ENCODE assay signal across 1 cellular context in the genomic region with DNA sequence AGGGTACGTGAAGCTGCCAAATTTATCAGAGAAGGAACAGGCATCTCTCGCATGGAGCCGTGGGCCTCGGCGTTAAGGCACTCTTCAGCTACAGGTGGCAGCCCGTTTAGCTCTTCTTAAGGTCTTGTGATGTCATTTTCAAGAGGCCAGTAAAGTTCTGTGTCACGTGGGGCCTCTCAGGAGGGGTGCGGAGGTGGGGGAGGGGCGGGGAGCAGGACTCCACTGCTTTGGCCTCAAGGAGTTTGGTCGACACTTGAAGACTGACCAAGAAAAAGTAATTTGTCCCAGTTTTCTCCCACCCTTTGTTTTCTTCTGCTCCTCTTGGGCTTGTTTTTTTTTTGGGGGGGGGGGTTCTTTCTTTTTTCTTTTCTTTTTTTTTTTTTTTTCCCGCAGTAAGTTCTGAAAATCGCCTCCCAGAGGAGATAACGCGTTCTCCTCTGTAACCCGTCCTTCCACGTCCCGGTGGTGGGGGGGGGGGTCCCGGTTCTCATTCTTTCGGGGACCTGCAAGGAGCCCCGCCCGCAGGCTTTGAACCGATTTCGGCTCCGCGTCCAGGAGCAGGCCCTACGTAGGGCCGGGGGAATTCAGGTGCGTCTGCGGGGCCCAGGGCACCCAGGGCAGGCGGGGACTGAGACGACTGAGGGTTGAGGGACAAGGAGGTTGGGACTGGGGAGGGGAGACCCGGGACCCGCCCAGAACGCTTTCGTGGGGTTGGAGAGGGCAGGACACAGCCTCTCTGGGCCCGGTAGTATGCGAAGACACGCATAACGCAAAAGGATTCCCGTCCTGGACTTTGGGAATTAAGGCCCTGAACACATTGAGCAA.
TF ChIP-seq lines count a peak whose summit lies in the region.

No MANE protein-coding gene starts in this region.

TF ChIP-seq in GM12878, 131 proteins besides CTCF, POLR2A, EP300 and RAD21 (continued from another document):
- TF ChIP-seq ZNF592 (IDR thresholded peaks at IDR 0.05) (no peak), CREM (IDR thresholded peaks at IDR 0.05; ENCODE audit: low read depth) (0 out of 2 replicates have a peak, but pooled peaks have one; percentile 39), PAX8 (IDR thresholded peaks at IDR 0.05) (no peak), NFXL1 (IDR thresholded peaks at IDR 0.05; ENCODE audit: borderline replicate concordance) (no peak), TARDBP (IDR thresholded peaks at IDR 0.05; ENCODE audit: borderline replicate concordance) (no peak), USF1 (IDR thresholded peaks at IDR 0.05; ENCODE audit: borderline replicate concordance, extremely low read length, insufficient read depth, low read depth, low read length) (peak; percentile 71), NRF1 (conservative IDR thresholded peaks at IDR 0.05; ENCODE audit: low read depth, low read length) (no peak), GABPA (IDR thresholded peaks at IDR 0.05; ENCODE audit: low read depth) (no peak), TCF7 (IDR thresholded peaks at IDR 0.05; ENCODE audit: borderline replicate concordance) (no peak), CREB1 (IDR thresholded peaks at IDR 0.05; ENCODE audit: low read depth) (peak; percentile 71), ATF7 (IDR thresholded peaks at IDR 0.05; ENCODE audit: low read depth) (peak; percentile 58), GATAD2B (conservative IDR thresholded peaks at IDR 0.05; ENCODE audit: low read depth) (no peak), ZNF217 (IDR thresholded peaks at IDR 0.05) (no peak), SRF (IDR thresholded peaks at IDR 0.05; ENCODE audit: low read depth in 2 of 2, low read length in 2 of 2) (peak; percentile 49 to 73; a peak in 2 of 4 replicates), RB1 (IDR thresholded peaks at IDR 0.05; ENCODE audit: borderline replicate concordance) (no peak), KDM1A (IDR thresholded peaks at IDR 0.05; ENCODE audit: borderline replicate concordance) (no peak), JUNB (IDR thresholded peaks at IDR 0.05) (no peak), RAD51 (IDR thresholded peaks at IDR 0.05) (peak; percentile 83), USF2 (IDR thresholded peaks at IDR 0.05; ENCODE audit: borderline replicate concordance, low read depth, low read length) (peak; percentile 31), RCOR1 (conservative IDR thresholded peaks at IDR 0.05; ENCODE audit: low read depth, low read length) (no peak), ETV6 (conservative IDR thresholded peaks at IDR 0.05 in 1 of 2, IDR thresholded peaks at IDR 0.05 in 1 of 2; ENCODE audit: borderline replicate concordance in 1 of 2, low read depth in 1 of 2) (no peak), MEF2B (IDR thresholded peaks at IDR 0.05; ENCODE audit: partially characterized antibody, poor library complexity, severe bottlenecking) (no peak), SUZ12 (IDR thresholded peaks at IDR 0.05; ENCODE audit: unreplicated experiment) (no peak), ASH2L (IDR thresholded peaks at IDR 0.05; ENCODE audit: borderline replicate concordance, low read depth) (no peak)
- TF ChIP-seq, protein P1, sequence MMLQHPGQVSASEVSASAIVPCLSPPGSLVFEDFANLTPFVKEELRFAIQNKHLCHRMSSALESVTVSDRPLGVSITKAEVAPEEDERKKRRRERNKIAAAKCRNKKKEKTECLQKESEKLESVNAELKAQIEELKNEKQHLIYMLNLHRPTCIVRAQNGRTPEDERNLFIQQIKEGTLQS (IDR thresholded peaks at IDR 0.05; ENCODE audit: borderline replicate concordance, extremely low read depth, low read depth, low read length): peak; percentile 30; the same call in 1 of the 2 replicates
- TF ChIP-seq, protein P2, sequence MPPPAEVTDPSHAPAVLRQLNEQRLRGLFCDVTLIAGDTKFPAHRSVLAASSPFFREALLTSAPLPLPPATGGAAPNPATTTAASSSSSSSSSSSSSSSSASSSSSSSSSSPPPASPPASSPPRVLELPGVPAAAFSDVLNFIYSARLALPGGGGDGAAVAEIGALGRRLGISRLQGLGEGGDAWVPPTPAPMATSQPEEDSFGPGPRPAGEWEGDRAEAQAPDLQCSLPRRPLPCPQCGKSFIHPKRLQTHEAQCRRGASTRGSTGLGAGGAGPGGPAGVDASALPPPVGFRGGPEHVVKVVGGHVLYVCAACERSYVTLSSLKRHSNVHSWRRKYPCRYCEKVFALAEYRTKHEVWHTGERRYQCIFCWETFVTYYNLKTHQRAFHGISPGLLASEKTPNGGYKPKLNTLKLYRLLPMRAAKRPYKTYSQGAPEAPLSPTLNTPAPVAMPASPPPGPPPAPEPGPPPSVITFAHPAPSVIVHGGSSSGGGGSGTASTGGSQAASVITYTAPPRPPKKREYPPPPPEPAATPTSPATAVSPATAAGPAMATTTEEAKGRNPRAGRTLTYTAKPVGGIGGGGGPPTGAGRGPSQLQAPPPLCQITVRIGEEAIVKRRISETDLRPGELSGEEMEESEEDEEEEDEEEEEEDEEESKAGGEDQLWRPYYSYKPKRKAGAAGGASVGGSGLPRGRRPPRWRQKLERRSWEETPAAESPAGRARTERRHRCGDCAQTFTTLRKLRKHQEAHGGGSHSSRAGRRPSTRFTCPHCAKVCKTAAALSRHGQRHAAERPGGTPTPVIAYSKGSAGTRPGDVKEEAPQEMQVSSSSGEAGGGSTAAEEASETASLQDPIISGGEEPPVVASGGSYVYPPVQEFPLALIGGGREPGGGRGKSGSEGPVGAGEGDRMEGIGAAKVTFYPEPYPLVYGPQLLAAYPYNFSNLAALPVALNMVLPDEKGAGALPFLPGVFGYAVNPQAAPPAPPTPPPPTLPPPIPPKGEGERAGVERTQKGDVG (CRISPR knock-in tag; IDR thresholded peaks at IDR 0.05): no peak
- TF ChIP-seq, protein P3, sequence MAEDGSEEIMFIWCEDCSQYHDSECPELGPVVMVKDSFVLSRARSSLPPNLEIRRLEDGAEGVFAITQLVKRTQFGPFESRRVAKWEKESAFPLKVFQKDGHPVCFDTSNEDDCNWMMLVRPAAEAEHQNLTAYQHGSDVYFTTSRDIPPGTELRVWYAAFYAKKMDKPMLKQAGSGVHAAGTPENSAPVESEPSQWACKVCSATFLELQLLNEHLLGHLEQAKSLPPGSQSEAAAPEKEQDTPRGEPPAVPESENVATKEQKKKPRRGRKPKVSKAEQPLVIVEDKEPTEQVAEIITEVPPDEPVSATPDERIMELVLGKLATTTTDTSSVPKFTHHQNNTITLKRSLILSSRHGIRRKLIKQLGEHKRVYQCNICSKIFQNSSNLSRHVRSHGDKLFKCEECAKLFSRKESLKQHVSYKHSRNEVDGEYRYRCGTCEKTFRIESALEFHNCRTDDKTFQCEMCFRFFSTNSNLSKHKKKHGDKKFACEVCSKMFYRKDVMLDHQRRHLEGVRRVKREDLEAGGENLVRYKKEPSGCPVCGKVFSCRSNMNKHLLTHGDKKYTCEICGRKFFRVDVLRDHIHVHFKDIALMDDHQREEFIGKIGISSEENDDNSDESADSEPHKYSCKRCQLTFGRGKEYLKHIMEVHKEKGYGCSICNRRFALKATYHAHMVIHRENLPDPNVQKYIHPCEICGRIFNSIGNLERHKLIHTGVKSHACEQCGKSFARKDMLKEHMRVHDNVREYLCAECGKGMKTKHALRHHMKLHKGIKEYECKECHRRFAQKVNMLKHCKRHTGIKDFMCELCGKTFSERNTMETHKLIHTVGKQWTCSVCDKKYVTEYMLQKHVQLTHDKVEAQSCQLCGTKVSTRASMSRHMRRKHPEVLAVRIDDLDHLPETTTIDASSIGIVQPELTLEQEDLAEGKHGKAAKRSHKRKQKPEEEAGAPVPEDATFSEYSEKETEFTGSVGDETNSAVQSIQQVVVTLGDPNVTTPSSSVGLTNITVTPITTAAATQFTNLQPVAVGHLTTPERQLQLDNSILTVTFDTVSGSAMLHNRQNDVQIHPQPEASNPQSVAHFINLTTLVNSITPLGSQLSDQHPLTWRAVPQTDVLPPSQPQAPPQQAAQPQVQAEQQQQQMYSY (CRISPR knock-in tag; IDR thresholded peaks at IDR 0.05): no peak
- TF ChIP-seq, protein P4, sequence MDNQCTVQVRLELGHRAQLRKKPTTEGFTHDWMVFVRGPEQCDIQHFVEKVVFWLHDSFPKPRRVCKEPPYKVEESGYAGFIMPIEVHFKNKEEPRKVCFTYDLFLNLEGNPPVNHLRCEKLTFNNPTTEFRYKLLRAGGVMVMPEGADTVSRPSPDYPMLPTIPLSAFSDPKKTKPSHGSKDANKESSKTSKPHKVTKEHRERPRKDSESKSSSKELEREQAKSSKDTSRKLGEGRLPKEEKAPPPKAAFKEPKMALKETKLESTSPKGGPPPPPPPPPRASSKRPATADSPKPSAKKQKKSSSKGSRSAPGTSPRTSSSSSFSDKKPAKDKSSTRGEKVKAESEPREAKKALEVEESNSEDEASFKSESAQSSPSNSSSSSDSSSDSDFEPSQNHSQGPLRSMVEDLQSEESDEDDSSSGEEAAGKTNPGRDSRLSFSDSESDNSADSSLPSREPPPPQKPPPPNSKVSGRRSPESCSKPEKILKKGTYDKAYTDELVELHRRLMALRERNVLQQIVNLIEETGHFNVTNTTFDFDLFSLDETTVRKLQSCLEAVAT (IDR thresholded peaks at IDR 0.05): no peak
TF ChIP-seq in GM12878: peak in this region for 8.
